Comparison of ENCODE assay signal across 1 cellular context in genomic region chr1:33039840-33040239, GRCh38.
A peak's percentile ranks its signal among the peaks of the same experiment; 100 is the strongest.
TF ChIP-seq lines count a peak whose summit lies in the region.

No MANE protein-coding gene starts in this region.

TF ChIP-seq in GM12878, 131 proteins besides CTCF, POLR2A, EP300 and RAD21:
- TF ChIP-seq KAT2A (conservative IDR thresholded peaks at IDR 0.05; ENCODE audit: control insufficient read depth, low read depth, low read length) (no peak), SUPT20H (IDR thresholded peaks at IDR 0.05; ENCODE audit: borderline replicate concordance, control insufficient read depth, low read depth, low read length) (no peak), SPI1 (IDR thresholded peaks at IDR 0.05; ENCODE audit: borderline replicate concordance, insufficient read depth, low read depth, low read length) (peak; percentile 31; the same call in 1 of the 2 replicates)
